In genomic region chr17:3793258-3793657, GRCh38 we compare ENCODE assay signal across 6 cellular contexts. TPM values are rescaled to one million over a fixed set of nuclear protein-coding genes. Genes with fewer than 3 reads are reported as not detected.
A peak's percentile ranks its signal among the peaks of the same experiment; 100 is the strongest.
DNase-seq lines count a peak whose midpoint lies in the region; ATAC-seq, FAIRE-seq and TF ChIP-seq lines count a peak whose summit lies in the region.
"Not testable (repeated sequence)": the region's sequence is repeated elsewhere in the genome, so short reads cannot be mapped to it uniquely, and the experiment has no call there.

No MANE protein-coding gene starts in this region.

- POLR2A ChIA-PET in CD8-positive, alpha-beta memory T cell (lab: Charles Lee), result not testable (repeated sequence)

- not testable (repeated sequence) for H3K27me3 Mint-ChIP-seq in CD8-positive, alpha-beta memory T cell; astrocyte (ENCODE audit: low read depth, unreplicated experiment); effector memory CD8-positive, alpha-beta T cell; stimulated activated memory B cell treated with anti-CD40 and anti-IgM and Interleukin-4, amounts not matched to agents 10 μg/mL and 1 μg/mL and 100 μg/mL, for 72 hours

- H3K4me1 ChIP-seq in CD8-positive, alpha-beta memory T cell (ENCODE audit: insufficient read depth, low read length), result peaks cover 36% of the 10 kb centered on the region
- H3K4me1 ChIP-seq in astrocyte (ENCODE audit: insufficient read depth, low read length), result peaks cover 49% of the 10 kb centered on the region
- peaks cover 3 to 11% of the 10 kb centered on the region in 2 experiments for H3K4me1 ChIP-seq in trophoblast cell (ENCODE audit: control insufficient read depth in 1 of 2, insufficient read depth in 2 of 2, low read length in 2 of 2)

- H3K9me3 Mint-ChIP-seq in CD8-positive, alpha-beta memory T cell; astrocyte (ENCODE audit: unreplicated experiment); effector memory CD8-positive, alpha-beta T cell; stimulated activated memory B cell treated with anti-CD40 and anti-IgM and Interleukin-4, amounts not matched to agents 10 μg/mL and 1 μg/mL and 100 μg/mL, for 72 hours: not testable (repeated sequence)

- not testable (repeated sequence) for H3K14ac ChIP-seq in trophoblast cell (ENCODE audit: low read length)

- H3K36me3 Mint-ChIP-seq in CD8-positive, alpha-beta memory T cell, result peaks cover 0 to 20% (median 0%) of the 10 kb centered on the region in 3 donors
- not testable (repeated sequence) for H3K36me3 Mint-ChIP-seq in astrocyte (ENCODE audit: low read depth, unreplicated experiment); stimulated activated memory B cell treated with anti-CD40 and anti-IgM and Interleukin-4, amounts not matched to agents 10 μg/mL and 1 μg/mL and 100 μg/mL, for 72 hours
- H3K36me3 Mint-ChIP-seq in effector memory CD8-positive, alpha-beta T cell (ENCODE audit: insufficient read depth), result peaks cover 29% of the 10 kb centered on the region

- not testable (repeated sequence) for H2AK5ac ChIP-seq in trophoblast cell (ENCODE audit: low read length)

- H4K91ac ChIP-seq in trophoblast cell (ENCODE audit: low read depth, low read length), result peak overlapping the region; percentile 25

- not testable (repeated sequence) for H3K4me3 Mint-ChIP-seq in CD8-positive, alpha-beta memory T cell; astrocyte (ENCODE audit: unreplicated experiment); effector memory CD8-positive, alpha-beta T cell; stimulated activated memory B cell treated with anti-CD40 and anti-IgM and Interleukin-4, amounts not matched to agents 10 μg/mL and 1 μg/mL and 100 μg/mL, for 72 hours

- not testable (repeated sequence) for H2AFZ ChIP-seq in astrocyte (ENCODE audit: low read depth, low read length); trophoblast cell (ENCODE audit: insufficient read depth, low read length, poor library complexity)

- no CpG with 5 or more reads among the region's 7 CpGs for WGBS in trophoblast cell (ENCODE audit: extremely low coverage, insufficient coverage, insufficient read length)

- H3K23ac ChIP-seq in trophoblast cell (ENCODE audit: low read length), result not testable (repeated sequence)

- not testable (repeated sequence) for H3K27ac ChIP-seq in CD8-positive, alpha-beta memory T cell (ENCODE audit: low read depth, low read length); astrocyte (ENCODE audit: low read depth, low read length); trophoblast cell (ENCODE audit: low read depth, low read length)

- H3K4ac ChIP-seq in trophoblast cell (ENCODE audit: low read depth, low read length), result not testable (repeated sequence)

- not testable (repeated sequence) for H4K8ac ChIP-seq in trophoblast cell (ENCODE audit: low read depth, low read length)

- not testable (repeated sequence) for H4K12ac ChIP-seq in trophoblast cell (ENCODE audit: low read depth, low read length)

- H4K20me1 ChIP-seq in astrocyte (ENCODE audit: insufficient read depth, low read length), result not testable (repeated sequence)

- DNase-seq in CD8-positive, alpha-beta memory T cell; astrocyte (ENCODE audit: low read depth); effector memory CD8-positive, alpha-beta T cell; left ventricle myocardium superior; trophoblast cell: not testable (repeated sequence)

- H2BK5ac ChIP-seq in trophoblast cell (ENCODE audit: low read depth, low read length, poor library complexity), result not testable (repeated sequence)

- not testable (repeated sequence) for H2BK120ac ChIP-seq in trophoblast cell (ENCODE audit: insufficient read depth, low read length, poor library complexity)

- not testable (repeated sequence) for H3K4me3 ChIP-seq in CD8-positive, alpha-beta memory T cell (ENCODE audit: low read length); astrocyte (ENCODE audit: insufficient read depth, low read depth, low read length); trophoblast cell (ENCODE audit: low read depth, low read length)

- H3K79me1 ChIP-seq in trophoblast cell (ENCODE audit: low read length), result not testable (repeated sequence)

- not testable (repeated sequence) for H2BK12ac ChIP-seq in trophoblast cell (ENCODE audit: low read length)

- FAIRE-seq in astrocyte (lab: Jason Lieb, UNC), result not testable (repeated sequence)

- not testable (repeated sequence) for H3K79me2 ChIP-seq in astrocyte (ENCODE audit: insufficient read depth, low read length); trophoblast cell (ENCODE audit: control insufficient read depth, insufficient read depth, low read length, poor library complexity)

- not testable (repeated sequence) for H3K9ac ChIP-seq in astrocyte (ENCODE audit: low read length); trophoblast cell (ENCODE audit: low read length)

- not testable (repeated sequence) for H3K9me3 ChIP-seq in CD8-positive, alpha-beta memory T cell (ENCODE audit: low read length); astrocyte (ENCODE audit: insufficient read depth, low read depth, low read length); trophoblast cell (ENCODE audit: insufficient read depth, low read depth, low read length)

- ATAC-seq in effector memory CD8-positive, alpha-beta T cell (replicated peaks); stimulated activated memory B cell treated with anti-CD40 and anti-IgM and Interleukin-4, amounts not matched to agents 10 μg/mL and 1 μg/mL and 100 μg/mL, for 72 hours: not testable (repeated sequence)
- peak; percentile 24 for ATAC-seq in left ventricle myocardium superior

- TF ChIP-seq CTCF in astrocyte (IDR thresholded peaks at IDR 0.05; ENCODE audit: insufficient read depth, low read depth, low read length), result not testable (repeated sequence)

- not testable (repeated sequence) for H3K18ac ChIP-seq in trophoblast cell (ENCODE audit: low read length)

- peak overlapping the region in 6 of 8 donors; percentile 24 to 98 (median 70) for H3K27ac Mint-ChIP-seq in CD8-positive, alpha-beta memory T cell
- peak overlapping the region; percentile 69 for H3K27ac Mint-ChIP-seq in astrocyte (ENCODE audit: unreplicated experiment)
- H3K27ac Mint-ChIP-seq in effector memory CD8-positive, alpha-beta T cell, result peak overlapping the region; percentile 98 to 99
- peak overlapping the region; percentile 99 for H3K27ac Mint-ChIP-seq in stimulated activated memory B cell treated with anti-CD40 and anti-IgM and Interleukin-4, amounts not matched to agents 10 μg/mL and 1 μg/mL and 100 μg/mL, for 72 hours

- CTCF ChIA-PET in CD8-positive, alpha-beta memory T cell (lab: Charles Lee), result not testable (repeated sequence)

- not testable (repeated sequence) for H3K4me2 ChIP-seq in astrocyte (ENCODE audit: low read length); trophoblast cell (ENCODE audit: low read length)

- not testable (repeated sequence) for H3K36me3 ChIP-seq in CD8-positive, alpha-beta memory T cell (ENCODE audit: insufficient read depth, low read length); astrocyte (ENCODE audit: insufficient read depth, low read length); trophoblast cell (ENCODE audit: control insufficient read depth in 1 of 2, insufficient read depth in 2 of 2, low read length in 2 of 2)

- peaks cover 56 to 85% (median 69%) of the 10 kb centered on the region in 3 donors for H3K4me1 Mint-ChIP-seq in CD8-positive, alpha-beta memory T cell
- H3K4me1 Mint-ChIP-seq in astrocyte (ENCODE audit: low read depth, unreplicated experiment), result peaks cover 40% of the 10 kb centered on the region
- peaks cover 45 to 52% of the 10 kb centered on the region in 2 donors for H3K4me1 Mint-ChIP-seq in effector memory CD8-positive, alpha-beta T cell (ENCODE audit: low read depth in 2 of 2)
- H3K4me1 Mint-ChIP-seq in stimulated activated memory B cell treated with anti-CD40 and anti-IgM and Interleukin-4, amounts not matched to agents 10 μg/mL and 1 μg/mL and 100 μg/mL, for 72 hours, result peaks cover 46% of the 10 kb centered on the region

- not testable (repeated sequence) for H3K27me3 ChIP-seq in CD8-positive, alpha-beta memory T cell (ENCODE audit: insufficient read depth, low read length, poor library complexity, severe bottlenecking); astrocyte (ENCODE audit: insufficient read depth, low read length); trophoblast cell (ENCODE audit: insufficient read depth, low read length)

- intact Hi-C loops in left ventricle myocardium superior (cut with micrococcal nuclease), result not testable (repeated sequence)

RNA-seq across cellular contexts. Expression of gene ITGAE, which starts 7.7 kb away (rescaled TPM):
- total RNA-seq in CD8-positive, alpha-beta memory T cell, result 10 to 100 TPM; 46.6 to 47.3 TPM
- polyA plus RNA-seq in CD8-positive, alpha-beta memory T cell, result 66.6 TPM
- 23.3 and 30.9 TPM in 2 replicates for total RNA-seq in astrocyte
- total RNA-seq in left ventricle myocardium superior, result 12.2 TPM
- polyA plus RNA-seq in trophoblast cell (2013), result 32.1 and 34.1 TPM in 2 replicates

RNA-seq across cellular contexts. Expression of gene NCBP3, which starts 52.8 kb away (rescaled TPM):
- total RNA-seq in CD8-positive, alpha-beta memory T cell, result 10 to 100 TPM; 39.9 to 42.0 TPM
- polyA plus RNA-seq in CD8-positive, alpha-beta memory T cell, result 18.0 TPM
- 44.5 and 46.7 TPM in 2 replicates for total RNA-seq in astrocyte
- total RNA-seq in left ventricle myocardium superior, result 17.8 TPM
- polyA plus RNA-seq in trophoblast cell (2013), result 31.8 and 32.8 TPM in 2 replicates
